In the genomic region with DNA sequence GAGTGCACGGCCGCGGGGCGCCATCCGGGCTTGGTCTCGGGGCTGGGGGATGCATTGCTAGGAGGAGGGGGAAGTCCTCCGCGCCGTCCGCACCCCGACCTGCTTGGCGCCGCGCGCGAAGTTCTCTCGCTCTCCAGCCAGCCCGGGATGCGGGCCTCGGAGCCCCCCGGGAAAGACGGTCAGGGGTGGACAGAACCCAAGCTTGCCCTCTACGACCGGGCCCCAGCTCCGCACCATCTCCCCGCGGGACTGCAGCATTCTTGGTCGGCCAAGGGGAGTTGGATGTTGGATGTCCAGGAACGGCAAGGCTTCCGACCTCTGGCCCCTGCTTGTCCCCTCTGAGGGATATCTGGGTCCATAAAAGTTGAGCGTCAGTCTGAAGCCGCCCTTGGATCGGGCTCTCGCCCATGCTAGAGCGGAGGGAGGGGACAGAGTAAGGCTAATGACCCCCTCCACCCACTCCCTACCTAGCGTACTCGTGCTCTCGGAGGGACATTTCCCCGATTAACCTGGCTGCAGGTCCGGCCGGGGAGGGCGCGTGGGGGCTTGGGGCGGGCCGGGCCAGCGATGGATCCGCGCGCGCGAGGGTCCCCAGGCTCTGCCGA, we compare ENCODE assay signal across 9 cellular contexts. TPM values are rescaled to one million over a fixed set of nuclear protein-coding genes. Genes with fewer than 3 reads are reported as not detected.
DNase-seq lines count a peak whose midpoint lies in the region; ATAC-seq and TF ChIP-seq lines count a peak whose summit lies in the region.
"Had no signal": no experiment of that assay in that cellular context is flagged by ENCODE, and none has a peak within 500 bp of the region (broad histone marks: within the 10 kb centered on the region; RNA-seq: fewer than 3 reads in every experiment).

No MANE protein-coding gene starts in this region.

- peaks cover 4% of the 10 kb centered on the region for H3K4me1 Mint-ChIP-seq in activated CD8-positive, alpha-beta memory T cell treated with anti-CD3 and anti-CD28 coated beads, Interleukin-2, amount 10 ng/mL, durations not matched to agents 7 days and 5 days
- peaks cover 9% of the 10 kb centered on the region for H3K4me1 Mint-ChIP-seq in activated T-cell treated with anti-CD3 and anti-CD28 coated beads, Interleukin-2, amount 50 U/mL, for 24 hours (ENCODE audit: low read depth)

- H3K4me1 ChIP-seq in iPS-18a (ENCODE audit: control insufficient read depth, low read depth, low read length) (no peaks in the 10 kb centered on the region), thoracic aorta (ENCODE audit: control insufficient read depth in 1 of 2, low read depth in 2 of 2) (no peaks in the 10 kb centered on the region)

- no peak overlapping the region for H3K27ac Mint-ChIP-seq in activated CD8-positive, alpha-beta memory T cell treated with anti-CD3 and anti-CD28 coated beads, Interleukin-2, amount 10 ng/mL, durations not matched to agents 7 days and 5 days
- H3K27ac Mint-ChIP-seq in activated T-cell treated with anti-CD3 and anti-CD28 coated beads, Interleukin-2, amount 50 U/mL, for 24 hours, result no peak overlapping the region

- peak overlapping the region; percentile 69 for H3K9ac ChIP-seq in iPS-18a (ENCODE audit: low read length)

- H3K36me3 ChIP-seq in iPS-18a (ENCODE audit: control insufficient read depth, low read depth, low read length) (no peaks in the 10 kb centered on the region), thoracic aorta (no peaks in the 10 kb centered on the region)

- H3K27ac ChIP-seq in iPS-18a (ENCODE audit: low read length) (no peak overlapping the region), thoracic aorta (no peak overlapping the region)

- H3K9me3 Mint-ChIP-seq in activated CD8-positive, alpha-beta memory T cell treated with anti-CD3 and anti-CD28 coated beads, Interleukin-2, amount 10 ng/mL, durations not matched to agents 7 days and 5 days (ENCODE audit: low read depth), result no peaks in the 10 kb centered on the region
- no peaks in the 10 kb centered on the region for H3K9me3 Mint-ChIP-seq in activated T-cell treated with anti-CD3 and anti-CD28 coated beads, Interleukin-2, amount 50 U/mL, for 24 hours

- H3K4me3 Mint-ChIP-seq in activated CD8-positive, alpha-beta memory T cell treated with anti-CD3 and anti-CD28 coated beads, Interleukin-2, amount 10 ng/mL, durations not matched to agents 7 days and 5 days, result peak overlapping the region; percentile 32
- H3K4me3 Mint-ChIP-seq in activated T-cell treated with anti-CD3 and anti-CD28 coated beads, Interleukin-2, amount 50 U/mL, for 24 hours, result peak overlapping the region; percentile 62

- H3K4me3 ChIP-seq in iPS-18a (ENCODE audit: low read length), result peak overlapping the region; percentile 76
- peak overlapping the region; percentile 60 for H3K4me3 ChIP-seq in thoracic aorta

- no peak for DNase-seq in activated CD8-positive, alpha-beta memory T cell treated with anti-CD3 and anti-CD28 coated beads, Interleukin-2, amount 10 ng/mL, durations not matched to agents 7 days and 5 days
- DNase-seq in activated CD8-positive, alpha-beta memory T cell treated with anti-CD3 and anti-CD28 coated beads, Interleukin-2, amount 50 U/mL, for 4 hours, result no peak
- DNase-seq in activated T-cell treated with anti-CD3 and anti-CD28 coated beads, Interleukin-2, amount 50 U/mL, for 24 hours, result no peak
- DNase-seq in thoracic aorta (ENCODE audit: low spot score) (no peak), OCI-M1 (lab: John Stamatoyannopoulos, UW) (no peak)

- no peak for TF ChIP-seq CTCF in thoracic aorta (IDR thresholded peaks at IDR 0.05)

- peaks cover 44% of the 10 kb centered on the region for H3K27me3 ChIP-seq in iPS-18a (ENCODE audit: control insufficient read depth, insufficient read depth, low read length)
- no peaks in the 10 kb centered on the region for H3K27me3 ChIP-seq in thoracic aorta (replicated peaks; ENCODE audit: insufficient read depth)

- H3K9me3 ChIP-seq in iPS-18a (ENCODE audit: control insufficient read depth, low read depth, low read length) (no peaks in the 10 kb centered on the region), thoracic aorta (no peaks in the 10 kb centered on the region)

- H3K27me3 Mint-ChIP-seq in activated CD8-positive, alpha-beta memory T cell treated with anti-CD3 and anti-CD28 coated beads, Interleukin-2, amount 10 ng/mL, durations not matched to agents 7 days and 5 days, result peaks cover 52% of the 10 kb centered on the region
- peaks cover 69% of the 10 kb centered on the region for H3K27me3 Mint-ChIP-seq in activated T-cell treated with anti-CD3 and anti-CD28 coated beads, Interleukin-2, amount 50 U/mL, for 24 hours

- peaks cover 1% of the 10 kb centered on the region for H3K36me3 Mint-ChIP-seq in activated CD8-positive, alpha-beta memory T cell treated with anti-CD3 and anti-CD28 coated beads, Interleukin-2, amount 10 ng/mL, durations not matched to agents 7 days and 5 days
- H3K36me3 Mint-ChIP-seq in activated T-cell treated with anti-CD3 and anti-CD28 coated beads, Interleukin-2, amount 50 U/mL, for 24 hours (ENCODE audit: low read depth), result no peaks in the 10 kb centered on the region

- CTCF ChIA-PET in activated CD8-positive, alpha-beta memory T cell treated with anti-CD3 and anti-CD28 coated beads, Interleukin-2, amount 10 ng/mL, durations not matched to agents 7 days and 5 days (lab: Charles Lee), result interaction anchor here (0.8 to 1.8 kb wide), 5 partner anchors 13 to 171 kb away, joined by 3 to 5 read pairs (median 3); no protein-coding TSS in a partner anchor

- ATAC-seq in activated CD8-positive, alpha-beta memory T cell treated with anti-CD3 and anti-CD28 coated beads, Interleukin-2, amount 10 ng/mL, durations not matched to agents 7 days and 5 days, result no peak
- ATAC-seq in thoracic aorta (ENCODE audit: insufficient number of reproducible peaks, low FRiP score, low read depth) (no peak), HG03135 (IDR thresholded peaks at IDR 0.05; ENCODE audit: unreplicated experiment) (no peak), HG02642 (IDR thresholded peaks at IDR 0.05; ENCODE audit: poor library complexity, unreplicated experiment) (no peak)

RNA-seq across cellular contexts. Expression of a gene that starts 0.5 kb away (rescaled TPM):
- under 1 TPM; 0.35 to 0.54 TPM for total RNA-seq in activated CD8-positive, alpha-beta memory T cell treated with anti-CD3 and anti-CD28 coated beads, Interleukin-2, amount 10 ng/mL, durations not matched to agents 7 days and 5 days
- not detected for total RNA-seq in thoracic aorta
- total RNA-seq: LHCN-M2 had no signal
